ENCODE assay signal across 1 cellular context in the genomic region with DNA sequence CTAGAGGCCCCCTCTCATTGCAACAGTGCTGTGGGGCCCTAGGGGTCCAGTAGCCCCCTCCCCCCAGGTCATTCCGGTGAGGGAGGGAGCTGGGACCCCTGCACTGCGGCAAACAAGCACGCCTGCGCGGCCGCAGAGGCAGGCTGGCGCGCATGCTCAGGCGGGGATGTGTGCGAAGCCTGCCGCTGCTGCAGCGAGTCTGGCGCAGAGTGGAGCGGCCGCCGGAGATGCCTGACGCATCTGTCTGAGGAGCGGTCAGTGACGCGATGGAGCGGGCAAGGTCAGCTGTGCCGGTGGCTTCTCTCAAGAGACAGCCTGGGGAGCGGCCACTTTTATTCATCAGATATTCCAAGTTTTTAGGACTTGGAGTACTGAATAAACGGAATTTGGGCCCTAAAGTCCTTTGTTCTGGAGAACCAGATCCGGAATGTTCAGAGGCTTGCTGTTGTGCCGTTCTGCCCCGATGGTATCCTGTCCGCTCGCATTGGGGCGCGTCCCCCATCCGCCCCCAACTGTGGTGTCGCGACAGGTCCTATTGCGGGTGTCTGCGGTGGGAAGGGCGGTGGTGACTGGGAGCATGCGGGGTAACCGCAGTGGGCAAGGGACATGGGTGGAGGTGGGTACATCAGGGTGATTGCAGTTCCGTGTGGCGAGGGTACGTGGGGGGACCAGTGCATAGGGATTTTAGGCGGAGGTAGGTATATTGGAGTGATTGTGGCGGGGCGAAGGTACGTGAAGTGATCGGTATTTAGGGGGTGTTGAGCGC.
A peak's percentile ranks its signal among the peaks of the same experiment; 100 is the strongest.
TF ChIP-seq lines count a peak whose summit lies in the region.

Gene SNRPN (plus strand): TSS at position 205 of the 766 bp plus-strand sequence. CDS start 19,467 bp downstream, outside the sequence.
Gene SNURF (plus strand): TSS at position 205 of the 766 bp plus-strand sequence. CDS start 62 bp downstream, at position 267.

TF ChIP-seq in HepG2, 621 proteins besides CTCF, POLR2A, EP300 and RAD21 (continued from another document and continues in another):
- TF ChIP-seq ZNF775 (CRISPR knock-in tag; IDR thresholded peaks at IDR 0.05; ENCODE audit: borderline replicate concordance) (no peak), ETV6 (CRISPR knock-in tag; conservative IDR thresholded peaks at IDR 0.05) (no peak), ZNF280D (CRISPR knock-in tag; IDR thresholded peaks at IDR 0.05) (no peak), ZNF24 (IDR thresholded peaks at IDR 0.05) (no peak), NCOA2 (CRISPR knock-in tag; IDR thresholded peaks at IDR 0.05) (peak; percentile 29; the same call in 1 of the 2 replicates), FOSL1 (CRISPR knock-in tag; IDR thresholded peaks at IDR 0.05; ENCODE audit: borderline replicate concordance) (no peak), ZNF530 (CRISPR knock-in tag; IDR thresholded peaks at IDR 0.05; ENCODE audit: low read depth) (no peak), ISX (CRISPR knock-in tag; conservative IDR thresholded peaks at IDR 0.05) (no peak), ARNT (IDR thresholded peaks at IDR 0.05) (no peak), ZBTB46 (CRISPR knock-in tag; IDR thresholded peaks at IDR 0.05; ENCODE audit: borderline replicate concordance) (no peak), NPAS2 (CRISPR knock-in tag; IDR thresholded peaks at IDR 0.05; ENCODE audit: borderline replicate concordance) (no peak), DZIP1 (CRISPR knock-in tag; IDR thresholded peaks at IDR 0.05) (no peak), KDM5B (CRISPR knock-in tag; IDR thresholded peaks at IDR 0.05; ENCODE audit: borderline replicate concordance) (no peak; the same call in 1 of the 2 replicates), ZNF18 (CRISPR knock-in tag; IDR thresholded peaks at IDR 0.05; ENCODE audit: insufficient replicate concordance) (no peak), ZNF501 (CRISPR knock-in tag; IDR thresholded peaks at IDR 0.05) (0 out of 2 replicates have a peak, but pooled peaks have one; percentile 24), ZNF124 (CRISPR knock-in tag; IDR thresholded peaks at IDR 0.05) (no peak), ZNF879 (CRISPR knock-in tag; IDR thresholded peaks at IDR 0.05) (no peak), AHDC1 (CRISPR knock-in tag; IDR thresholded peaks at IDR 0.05; ENCODE audit: borderline replicate concordance) (no peak), SRSF4 (IDR thresholded peaks at IDR 0.05; ENCODE audit: low read depth, low read length, poor library complexity, severe bottlenecking) (no peak), ZNF839 (CRISPR knock-in tag; IDR thresholded peaks at IDR 0.05; ENCODE audit: borderline replicate concordance) (no peak), ZNF747 (CRISPR knock-in tag; IDR thresholded peaks at IDR 0.05; ENCODE audit: borderline replicate concordance) (no peak), ZNF570 (CRISPR knock-in tag; IDR thresholded peaks at IDR 0.05; ENCODE audit: borderline replicate concordance) (no peak), PHF8 (CRISPR knock-in tag; IDR thresholded peaks at IDR 0.05) (peak; percentile 53; the same call in 1 of the 2 replicates), TOE1 (CRISPR knock-in tag; IDR thresholded peaks at IDR 0.05) (no peak), ARNTL (CRISPR knock-in tag; IDR thresholded peaks at IDR 0.05) (no peak), ELF3 (CRISPR knock-in tag; IDR thresholded peaks at IDR 0.05) (no peak), RFX5 (IDR thresholded peaks at IDR 0.05; ENCODE audit: low read depth, low read length) (no peak), SNRNP70 (IDR thresholded peaks at IDR 0.05; ENCODE audit: low read depth, low read length) (no peak), KDM5A (IDR thresholded peaks at IDR 0.05; ENCODE audit: borderline replicate concordance, low read length) (no peak), NR2F2 (IDR thresholded peaks at IDR 0.05; ENCODE audit: borderline replicate concordance, low read depth) (no peak), GTF2F1 (IDR thresholded peaks at IDR 0.05; ENCODE audit: low read length) (0 out of 2 replicates have a peak, but pooled peaks have one; percentile 34), MBD4 (IDR thresholded peaks at IDR 0.05; ENCODE audit: borderline replicate concordance, low read length) (no peak)
- TF ChIP-seq, protein P1, sequence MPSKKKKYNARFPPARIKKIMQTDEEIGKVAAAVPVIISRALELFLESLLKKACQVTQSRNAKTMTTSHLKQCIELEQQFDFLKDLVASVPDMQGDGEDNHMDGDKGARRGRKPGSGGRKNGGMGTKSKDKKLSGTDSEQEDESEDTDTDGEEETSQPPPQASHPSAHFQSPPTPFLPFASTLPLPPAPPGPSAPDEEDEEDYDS (CRISPR knock-in tag; IDR thresholded peaks at IDR 0.05) = peak; percentile 72
- TF ChIP-seq, protein P2, sequence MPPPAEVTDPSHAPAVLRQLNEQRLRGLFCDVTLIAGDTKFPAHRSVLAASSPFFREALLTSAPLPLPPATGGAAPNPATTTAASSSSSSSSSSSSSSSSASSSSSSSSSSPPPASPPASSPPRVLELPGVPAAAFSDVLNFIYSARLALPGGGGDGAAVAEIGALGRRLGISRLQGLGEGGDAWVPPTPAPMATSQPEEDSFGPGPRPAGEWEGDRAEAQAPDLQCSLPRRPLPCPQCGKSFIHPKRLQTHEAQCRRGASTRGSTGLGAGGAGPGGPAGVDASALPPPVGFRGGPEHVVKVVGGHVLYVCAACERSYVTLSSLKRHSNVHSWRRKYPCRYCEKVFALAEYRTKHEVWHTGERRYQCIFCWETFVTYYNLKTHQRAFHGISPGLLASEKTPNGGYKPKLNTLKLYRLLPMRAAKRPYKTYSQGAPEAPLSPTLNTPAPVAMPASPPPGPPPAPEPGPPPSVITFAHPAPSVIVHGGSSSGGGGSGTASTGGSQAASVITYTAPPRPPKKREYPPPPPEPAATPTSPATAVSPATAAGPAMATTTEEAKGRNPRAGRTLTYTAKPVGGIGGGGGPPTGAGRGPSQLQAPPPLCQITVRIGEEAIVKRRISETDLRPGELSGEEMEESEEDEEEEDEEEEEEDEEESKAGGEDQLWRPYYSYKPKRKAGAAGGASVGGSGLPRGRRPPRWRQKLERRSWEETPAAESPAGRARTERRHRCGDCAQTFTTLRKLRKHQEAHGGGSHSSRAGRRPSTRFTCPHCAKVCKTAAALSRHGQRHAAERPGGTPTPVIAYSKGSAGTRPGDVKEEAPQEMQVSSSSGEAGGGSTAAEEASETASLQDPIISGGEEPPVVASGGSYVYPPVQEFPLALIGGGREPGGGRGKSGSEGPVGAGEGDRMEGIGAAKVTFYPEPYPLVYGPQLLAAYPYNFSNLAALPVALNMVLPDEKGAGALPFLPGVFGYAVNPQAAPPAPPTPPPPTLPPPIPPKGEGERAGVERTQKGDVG (CRISPR knock-in tag; IDR thresholded peaks at IDR 0.05; ENCODE audit: borderline replicate concordance) = no peak
- TF ChIP-seq, protein P3, sequence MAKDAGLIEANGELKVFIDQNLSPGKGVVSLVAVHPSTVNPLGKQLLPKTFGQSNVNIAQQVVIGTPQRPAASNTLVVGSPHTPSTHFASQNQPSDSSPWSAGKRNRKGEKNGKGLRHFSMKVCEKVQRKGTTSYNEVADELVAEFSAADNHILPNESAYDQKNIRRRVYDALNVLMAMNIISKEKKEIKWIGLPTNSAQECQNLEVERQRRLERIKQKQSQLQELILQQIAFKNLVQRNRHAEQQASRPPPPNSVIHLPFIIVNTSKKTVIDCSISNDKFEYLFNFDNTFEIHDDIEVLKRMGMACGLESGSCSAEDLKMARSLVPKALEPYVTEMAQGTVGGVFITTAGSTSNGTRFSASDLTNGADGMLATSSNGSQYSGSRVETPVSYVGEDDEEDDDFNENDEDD (CRISPR knock-in tag; IDR thresholded peaks at IDR 0.05; ENCODE audit: borderline replicate concordance) = 0 out of 2 replicates have a peak, but pooled peaks have one; percentile 29
